In genomic region chr3:188271226-188271894, GRCh38 we compare ENCODE assay signal across 13 cellular contexts.
A peak's percentile ranks its signal among the peaks of the same experiment; 100 is the strongest.
DNase-seq lines count a peak whose midpoint lies in the region; ATAC-seq, FAIRE-seq and TF ChIP-seq lines count a peak whose summit lies in the region.
"Had no signal": no experiment of that assay in that cellular context is flagged by ENCODE, and none has a peak within 500 bp of the region (broad histone marks: within the 10 kb centered on the region; RNA-seq: fewer than 3 reads in every experiment).

No MANE protein-coding gene starts in this region.

- H3K4me3 Mint-ChIP-seq in activated CD4-positive, alpha-beta T cell treated with anti-CD3 and anti-CD28 coated beads, Interleukin-2, amount 10 ng/mL, durations not matched to agents 7 days and 5 days, result no peak overlapping the region

- H3K9ac ChIP-seq in PC-3 (ENCODE audit: low read length), result 0 out of 2 replicates have a peak overlapping the region, but pooled peaks have one; percentile 6

- peaks cover 8% of the 10 kb centered on the region for H3F3A ChIP-seq in PC-3 (ENCODE audit: low read length, unreplicated experiment)

- H3K36me3 Mint-ChIP-seq in activated CD4-positive, alpha-beta T cell treated with anti-CD3 and anti-CD28 coated beads, Interleukin-2, amount 10 ng/mL, durations not matched to agents 7 days and 5 days (ENCODE audit: low read depth), result peaks cover 26% of the 10 kb centered on the region

- DNase-seq in A549 (ENCODE audit: low read depth in 1 of 2, low spot score in 1 of 2) (no peak), PC-3 (no peak), fibroblast of villous mesenchyme (ENCODE audit: low read depth) (peak; percentile 55), psoas muscle (no peak), NCI-H1105 (lab: John Stamatoyannopoulos, UW) (no peak)
- no peak for DNase-seq in activated effector memory CD4-positive, alpha-beta T cell treated with anti-CD3 and anti-CD28 coated beads, Interleukin-2, amount 50 U/mL, for 16 hours
- no peak for DNase-seq in central memory CD4-positive, alpha-beta T cell
- no peak for DNase-seq in activated CD4-positive, alpha-beta T cell treated with anti-CD3 and anti-CD28 coated beads, Interleukin-2, amount 10 ng/mL, durations not matched to agents 7 days and 5 days
- DNase-seq: activated T-cell treated with anti-CD3 and anti-CD28 coated beads, Interleukin-2, amount 50 U/mL, for 1 hour; NCI-H2107; stimulated activated CD4-positive, alpha-beta T cell treated with anti-CD3 and anti-CD28 coated beads, Interleukin-12 subunit alpha, Interleukin-12 subunit beta, amount 100 ng/mL, for 4 hours had no signal

- H3K4me3 ChIP-seq in A549, result no peak overlapping the region
- no peak overlapping the region for H3K4me3 ChIP-seq in PC-3 (ENCODE audit: low read length)
- no peak overlapping the region for H3K4me3 ChIP-seq in fibroblast of villous mesenchyme (ENCODE audit: low read depth, low read length)
- no peak overlapping the region for H3K4me3 ChIP-seq in psoas muscle

- no peak for TF ChIP-seq POLR2A in A549 (IDR thresholded peaks at IDR 0.05; ENCODE audit: low read length)

- H3K27ac Mint-ChIP-seq in activated CD4-positive, alpha-beta T cell treated with anti-CD3 and anti-CD28 coated beads, Interleukin-2, amount 10 ng/mL, durations not matched to agents 7 days and 5 days, result no peak overlapping the region

- H3K9me3 ChIP-seq in A549, result no peaks in the 10 kb centered on the region
- H3K9me3 ChIP-seq in PC-3 (ENCODE audit: low read length), result no peaks in the 10 kb centered on the region
- H3K9me3 ChIP-seq in psoas muscle, result no peaks in the 10 kb centered on the region

- H2AFZ ChIP-seq in PC-3 (ENCODE audit: low read length), result no peak overlapping the region

- H3K36me3 ChIP-seq in PC-3 (ENCODE audit: low read depth, low read length) (no peaks in the 10 kb centered on the region), psoas muscle (ENCODE audit: insufficient read depth in 1 of 2, low read depth in 1 of 2) (no peaks in the 10 kb centered on the region)

- no peak for TF ChIP-seq RAD21 in A549 (conservative IDR thresholded peaks at IDR 0.05 in 1 of 2, IDR thresholded peaks at IDR 0.05 in 1 of 2)

- POLR2A ChIA-PET in A549 (lab: Yijun Ruan, JAX) (no interaction called here), PC-3 (lab: Charles Lee; ENCODE audit: unreplicated experiment) (interaction anchor here (0.6 kb wide), 1 partner anchor 8 kb away, joined by 10 read pairs; no protein-coding TSS in a partner anchor)
- POLR2A ChIA-PET in activated CD4-positive, alpha-beta T cell treated with anti-CD3 and anti-CD28 coated beads, Interleukin-2, amount 10 ng/mL, durations not matched to agents 7 days and 5 days (lab: Charles Lee), result no interaction called here

- 89% methylated on average over 5 of the region's 5 CpGs for WGBS in A549 (ENCODE audit: missing lambda C conversion rate)
- WGBS in psoas muscle, 3 donors, result 58 to 78% (median 59%) methylated on average over 5 of the region's 5 CpGs

- intact Hi-C loops in PC-3 (cut with micrococcal nuclease), result no loop called here
- intact Hi-C loops in psoas muscle (cut with DNase I), result loop anchor here in 1 of 2 donors (5.0 kb wide), 1 partner anchor 311 kb away; no protein-coding TSS in a partner anchor

- H3K79me2 ChIP-seq in PC-3 (ENCODE audit: low read length), result peaks cover 38% of the 10 kb centered on the region

- ATAC-seq in A549 (no peak), PC-3 (no peak), psoas muscle (no peak)

- peak overlapping the region; percentile 82 to 84 for H3K27ac ChIP-seq in A549
- peak overlapping the region; percentile 91 for H3K27ac ChIP-seq in PC-3 (ENCODE audit: low read length)
- peak overlapping the region; percentile 60 for H3K27ac ChIP-seq in psoas muscle

- H3K27me3 ChIP-seq in PC-3 (ENCODE audit: low read length), result no peaks in the 10 kb centered on the region
- no peaks in the 10 kb centered on the region for H3K27me3 ChIP-seq in psoas muscle (ENCODE audit: insufficient read depth in 3 of 3, low read length in 2 of 3)

- TF ChIP-seq CTCF in A549 (IDR thresholded peaks at IDR 0.05), result no peak
- TF ChIP-seq CTCF in PC-3 (conservative IDR thresholded peaks at IDR 0.05; ENCODE audit: low read depth, low read length), result no peak
- no peak for TF ChIP-seq CTCF in fibroblast of villous mesenchyme (IDR thresholded peaks at IDR 0.05; ENCODE audit: insufficient read depth, low read depth, low read length)
- no peak for TF ChIP-seq CTCF in psoas muscle (IDR thresholded peaks at IDR 0.05)

- no peak for FAIRE-seq in A549 (lab: Jason Lieb, UNC)
- FAIRE-seq: bronchial epithelial cell, frontal cortex had no signal

- TF ChIP-seq EP300 in A549 (IDR thresholded peaks at IDR 0.05), result no peak

- peak overlapping the region; percentile 90 for H3K4me2 ChIP-seq in A549
- H3K4me2 ChIP-seq in PC-3 (ENCODE audit: low read length), result peak overlapping the region; percentile 61

- H3K4me1 Mint-ChIP-seq in activated CD4-positive, alpha-beta T cell treated with anti-CD3 and anti-CD28 coated beads, Interleukin-2, amount 10 ng/mL, durations not matched to agents 7 days and 5 days, result peaks cover 21% of the 10 kb centered on the region

- no TSS peak for BruUV-seq in PC-3 (replicated peaks; lab: Mats Ljungman, UMichigan)

- H4K20me1 ChIP-seq in PC-3 (ENCODE audit: low read length), result no peaks in the 10 kb centered on the region

- no peaks in the 10 kb centered on the region for H3K27me3 Mint-ChIP-seq in activated CD4-positive, alpha-beta T cell treated with anti-CD3 and anti-CD28 coated beads, Interleukin-2, amount 10 ng/mL, durations not matched to agents 7 days and 5 days

- no peaks in the 10 kb centered on the region for H3K9me3 Mint-ChIP-seq in activated CD4-positive, alpha-beta T cell treated with anti-CD3 and anti-CD28 coated beads, Interleukin-2, amount 10 ng/mL, durations not matched to agents 7 days and 5 days

- CTCF ChIA-PET in A549 (lab: Yijun Ruan, JAX), result interaction anchor here (0.9 to 1.2 kb wide), 2 partner anchors 524 to 531 kb away, joined by 3 read pairs; no protein-coding TSS in a partner anchor
- CTCF ChIA-PET in PC-3 (lab: Charles Lee), result interaction anchor here (0.7 kb wide), 1 partner anchor 24 kb away, joined by 4 read pairs; no protein-coding TSS in a partner anchor
- CTCF ChIA-PET in activated CD4-positive, alpha-beta T cell treated with anti-CD3 and anti-CD28 coated beads, Interleukin-2, amount 10 ng/mL, durations not matched to agents 7 days and 5 days (lab: Charles Lee), result interaction anchor here (0.9 to 1.3 kb wide), 3 partner anchors 10 to 524 kb away, joined by 3 read pairs; no protein-coding TSS in a partner anchor

- H3K9me2 ChIP-seq in PC-3 (replicated peaks; ENCODE audit: low read length), result no peaks in the 10 kb centered on the region

- H3K4me1 ChIP-seq in A549 (peaks cover 93% of the 10 kb centered on the region), PC-3 (ENCODE audit: insufficient read depth, low read length) (peaks cover 72% of the 10 kb centered on the region), psoas muscle (peaks cover 60% of the 10 kb centered on the region)

TF ChIP-seq in A549, 52 proteins besides CTCF, POLR2A, EP300 and RAD21:
- TF ChIP-seq BCL3 (IDR thresholded peaks at IDR 0.05), result no peak
- no peak for TF ChIP-seq MAZ (IDR thresholded peaks at IDR 0.05; ENCODE audit: borderline replicate concordance, low read depth, low read length)
- TF ChIP-seq HEYL (CRISPR knock-in tag; IDR thresholded peaks at IDR 0.05), result no peak
- no peak for TF ChIP-seq MAX (IDR thresholded peaks at IDR 0.05)
- no peak for TF ChIP-seq NPAS2 (CRISPR knock-in tag; IDR thresholded peaks at IDR 0.05; ENCODE audit: borderline replicate concordance)
- TF ChIP-seq HOXB5 (CRISPR knock-in tag; IDR thresholded peaks at IDR 0.05), result no peak
- no peak for TF ChIP-seq MYC (IDR thresholded peaks at IDR 0.05; ENCODE audit: borderline replicate concordance, low read length)
- TF ChIP-seq REST (IDR thresholded peaks at IDR 0.05), result no peak
- no peak for TF ChIP-seq CHD2 (IDR thresholded peaks at IDR 0.05; ENCODE audit: low read length, partially characterized antibody)
- no peak for TF ChIP-seq MAFK (IDR thresholded peaks at IDR 0.05; ENCODE audit: partially characterized antibody)
- TF ChIP-seq EHF (CRISPR knock-in tag; IDR thresholded peaks at IDR 0.05), result no peak
- TF ChIP-seq POLR2AphosphoS2 (conservative IDR thresholded peaks at IDR 0.05; ENCODE audit: low read length), result no peak
